1 cellular context compared by ENCODE assay signal in the genomic region with DNA sequence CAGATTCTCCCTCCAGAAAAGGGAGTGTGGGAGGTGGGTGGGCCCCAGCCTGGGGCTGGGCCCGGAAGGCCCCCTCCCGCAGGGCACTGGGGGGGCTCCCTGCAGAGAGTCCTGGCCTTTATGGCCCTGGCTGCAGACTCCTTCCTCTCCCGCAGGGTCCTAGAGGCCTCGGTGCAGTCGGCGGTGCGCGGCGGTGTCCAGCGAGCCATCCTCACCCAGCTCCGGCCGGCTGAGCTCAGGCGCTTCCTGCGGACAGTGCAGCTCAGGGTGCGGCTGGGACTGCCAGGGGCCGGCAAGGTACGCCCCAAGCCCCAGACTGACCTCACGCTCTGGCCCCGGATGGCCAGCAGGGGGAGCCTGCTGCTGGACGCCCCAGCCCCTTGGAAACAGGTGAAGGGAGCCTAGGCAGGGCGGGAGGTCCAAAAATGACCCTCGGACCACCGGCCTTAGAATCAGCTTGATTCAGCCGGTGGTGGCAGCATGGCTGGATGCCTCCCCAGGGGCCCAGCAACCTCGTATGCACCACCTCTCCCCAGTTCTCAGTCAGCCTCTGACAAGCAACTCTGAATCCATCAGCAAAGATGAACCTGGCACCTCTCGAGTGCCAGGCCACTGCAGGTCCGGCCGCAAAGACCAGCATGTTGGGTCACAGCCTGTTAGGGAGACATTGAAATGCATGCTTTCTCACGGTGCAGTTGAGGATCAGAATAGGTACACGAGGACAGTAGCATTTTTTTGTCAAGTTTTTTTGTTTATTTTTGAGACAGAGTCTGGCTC.
TF ChIP-seq lines count a peak whose summit lies in the region.

No MANE protein-coding gene starts in this region.

TF ChIP-seq in K562, 482 proteins besides CTCF, POLR2A, EP300 and RAD21 (continued from another document):
- TF ChIP-seq, protein P1, sequence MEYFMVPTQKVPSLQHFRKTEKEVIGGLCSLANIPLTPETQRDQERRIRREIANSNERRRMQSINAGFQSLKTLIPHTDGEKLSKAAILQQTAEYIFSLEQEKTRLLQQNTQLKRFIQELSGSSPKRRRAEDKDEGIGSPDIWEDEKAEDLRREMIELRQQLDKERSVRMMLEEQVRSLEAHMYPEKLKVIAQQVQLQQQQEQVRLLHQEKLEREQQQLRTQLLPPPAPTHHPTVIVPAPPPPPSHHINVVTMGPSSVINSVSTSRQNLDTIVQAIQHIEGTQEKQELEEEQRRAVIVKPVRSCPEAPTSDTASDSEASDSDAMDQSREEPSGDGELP (CRISPR knock-in tag; IDR thresholded peaks at IDR 0.05; ENCODE audit: borderline replicate concordance) = peak; percentile 89
- TF ChIP-seq MYNN (IDR thresholded peaks at IDR 0.05) (peak; percentile 73), MYNN (CRISPR knock-in tag; IDR thresholded peaks at IDR 0.05) (no peak), SPI1 (IDR thresholded peaks at IDR 0.05; ENCODE audit: borderline replicate concordance, low read depth, low read length) (no peak), CAMTA2 (CRISPR knock-in tag; conservative IDR thresholded peaks at IDR 0.05) (no peak), GTF2E2 (tag; IDR thresholded peaks at IDR 0.05) (peak; percentile 59; the same call in 1 of the 2 replicates), BCOR (IDR thresholded peaks at IDR 0.05) (peak; percentile 16; the same call in 1 of the 2 replicates), TAL1 (IDR thresholded peaks at IDR 0.05) (0 out of 2 replicates have a peak, but pooled peaks have one; percentile 7), ZNF431 (CRISPR knock-in tag; IDR thresholded peaks at IDR 0.05) (peak; percentile 73; the same call in 1 of the 2 replicates), JUN (IDR thresholded peaks at IDR 0.05; ENCODE audit: borderline replicate concordance, low read depth, low read length) (0 out of 2 replicates have a peak, but pooled peaks have one; percentile 14), JUN (CRISPR knock-in tag; IDR thresholded peaks at IDR 0.05; ENCODE audit: borderline replicate concordance) (no peak), KAT7 (CRISPR knock-in tag; IDR thresholded peaks at IDR 0.05; ENCODE audit: borderline replicate concordance) (peak; percentile 81; the same call in 1 of the 2 replicates)
- TF ChIP-seq, protein P2, sequence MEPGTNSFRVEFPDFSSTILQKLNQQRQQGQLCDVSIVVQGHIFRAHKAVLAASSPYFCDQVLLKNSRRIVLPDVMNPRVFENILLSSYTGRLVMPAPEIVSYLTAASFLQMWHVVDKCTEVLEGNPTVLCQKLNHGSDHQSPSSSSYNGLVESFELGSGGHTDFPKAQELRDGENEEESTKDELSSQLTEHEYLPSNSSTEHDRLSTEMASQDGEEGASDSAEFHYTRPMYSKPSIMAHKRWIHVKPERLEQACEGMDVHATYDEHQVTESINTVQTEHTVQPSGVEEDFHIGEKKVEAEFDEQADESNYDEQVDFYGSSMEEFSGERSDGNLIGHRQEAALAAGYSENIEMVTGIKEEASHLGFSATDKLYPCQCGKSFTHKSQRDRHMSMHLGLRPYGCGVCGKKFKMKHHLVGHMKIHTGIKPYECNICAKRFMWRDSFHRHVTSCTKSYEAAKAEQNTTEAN (CRISPR knock-in tag; IDR thresholded peaks at IDR 0.05) = no peak
